30 cellular contexts compared by ENCODE assay signal in genomic region chr10:12679636-12680035, GRCh38.
"Had no signal": no experiment of that assay in that cellular context is flagged by ENCODE, and none has a peak within 500 bp of the region (broad histone marks: within the 10 kb centered on the region; RNA-seq: fewer than 3 reads in every experiment).

No MANE protein-coding gene starts in this region.

- DNase-seq: activated CD4-positive, alpha-beta memory T cell treated with anti-CD3 and anti-CD28 coated beads, Interleukin-2, amount 10 ng/mL, durations not matched to agents 7 days and 5 days; activated CD4-positive, alpha-beta T cell treated with anti-CD3 and anti-CD28 coated beads for 1 hour; activated CD4-positive, alpha-beta T cell treated with anti-CD3 and anti-CD28 coated beads for 4 hours; activated CD4-positive, alpha-beta T cell treated with anti-CD3 and anti-CD28 coated beads, Interleukin-2, amount 10 ng/mL, durations not matched to agents 7 days and 5 days; activated CD4-positive, alpha-beta T cell treated with anti-CD3 and anti-CD28 coated beads, Interleukin-2, amount 50 U/mL, for 4 hours; activated CD8-positive, alpha-beta memory T cell treated with anti-CD3 and anti-CD28 coated beads, Interleukin-2, amount 50 U/mL, for 48 hours; activated gamma-delta T cell; activated naive CD4-positive, alpha-beta T cell; activated naive CD4-positive, alpha-beta T cell treated with anti-CD3 and anti-CD28 coated beads, Interleukin-2, amount 10 ng/mL, durations not matched to agents 7 days and 5 days; activated naive CD8-positive, alpha-beta T cell treated with anti-CD3 and anti-CD28 coated beads, Interleukin-2, amount 10 ng/mL, durations not matched to agents 7 days and 5 days; activated T-cell treated with anti-CD3 and anti-CD28 coated beads for 4 hours; activated T-cell treated with anti-CD3 and anti-CD28 coated beads, Interleukin-2, amount 50 U/mL, for 24 hours; activated T-cell treated with anti-CD3 and anti-CD28 coated beads, Interleukin-2, amount 50 U/mL, for 72 hours; central memory CD4-positive, alpha-beta T cell; cerebellar nuclear complex; colonic mucosa; effector CD8-positive, alpha-beta T cell; esophagus squamous epithelium; foreskin melanocyte; T-helper 1 cell; T-helper 2 cell had no signal

- H3K27ac ChIP-seq: ascending aorta, breast epithelium, cardiac muscle cell, colonic mucosa, epithelial cell of prostate, esophagus squamous epithelium, gastroesophageal sphincter had no signal

- H3K36me3 ChIP-seq: ascending aorta, breast epithelium, cardiac muscle cell, colonic mucosa, esophagus squamous epithelium had no signal

- H3K27me3 ChIP-seq: ascending aorta, breast epithelium, cardiac muscle cell, colonic mucosa, esophagus squamous epithelium, gastroesophageal sphincter had no signal

- H3K4me3 ChIP-seq: ascending aorta, breast epithelium, cardiac muscle cell, colonic mucosa, esophagus squamous epithelium, gastroesophageal sphincter had no signal

- H3K9me3 ChIP-seq: ascending aorta, breast epithelium, colonic mucosa, esophagus squamous epithelium, gastroesophageal sphincter had no signal

- FAIRE-seq: endometrium, endothelial cell of umbilical vein had no signal

- ATAC-seq: activated naive CD4-positive, alpha-beta T cell treated with anti-CD3 and anti-CD28 coated beads, Interleukin-2, amount 50 U/mL, for 72 hours; activated T-cell treated with anti-CD3 and anti-CD28 coated beads, Interleukin-2, amount 50 U/mL, for 72 hours; gastroesophageal sphincter; WTC11 had no signal
